ENCODE assay signal across 15 cellular contexts in the genomic region with DNA sequence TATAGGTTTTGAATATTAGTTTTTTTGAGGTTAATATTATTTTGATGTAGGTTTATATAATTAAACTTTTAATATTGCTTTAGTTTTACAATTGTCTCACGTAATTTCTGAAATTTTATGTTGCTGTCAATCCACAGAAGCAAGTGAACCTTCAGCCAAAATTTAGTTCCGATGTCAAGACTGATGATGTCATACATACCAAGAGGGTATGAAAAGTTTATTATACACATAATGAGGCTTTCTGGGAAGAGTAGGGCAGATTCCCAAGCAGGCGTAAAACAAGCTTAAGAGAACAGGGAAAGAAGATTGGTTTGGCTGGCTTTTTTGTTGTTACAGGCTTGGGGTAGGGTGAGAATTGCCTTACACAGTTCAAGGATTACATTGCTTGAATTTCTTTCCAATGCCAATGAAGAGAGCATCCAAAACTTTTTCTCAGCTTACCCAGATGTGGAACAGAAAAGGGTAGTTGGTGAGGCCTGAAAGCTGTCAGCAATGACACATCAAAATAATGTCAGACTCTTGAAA.
A peak's percentile ranks its signal among the peaks of the same experiment; 100 is the strongest.
DNase-seq lines count a peak whose midpoint lies in the region; ATAC-seq, FAIRE-seq and TF ChIP-seq lines count a peak whose summit lies in the region.
"Had no signal": no experiment of that assay in that cellular context is flagged by ENCODE, and none has a peak within 500 bp of the region (broad histone marks: within the 10 kb centered on the region; RNA-seq: fewer than 3 reads in every experiment).

No MANE protein-coding gene starts in this region.

- H3K36me3 Mint-ChIP-seq in neural progenitor cell = no peaks in the 10 kb centered on the region
- H3K36me3 Mint-ChIP-seq: CD8-positive, alpha-beta memory T cell had no signal

- no peaks in the 10 kb centered on the region for H3F3A ChIP-seq in neural progenitor cell (ENCODE audit: low read depth)

- no TSS peak for BruUV-seq in HepG2 (replicated peaks; lab: Mats Ljungman, UMichigan)

- H3K4me3 Mint-ChIP-seq in neural progenitor cell = no peak overlapping the region
- H3K4me3 Mint-ChIP-seq: CD8-positive, alpha-beta memory T cell had no signal

- H3K4me1 ChIP-seq in HepG2 (ENCODE audit: insufficient read depth, low read length) = no peaks in the 10 kb centered on the region
- no peaks in the 10 kb centered on the region for H3K4me1 ChIP-seq in right lobe of liver
- H3K4me1 ChIP-seq in neural progenitor cell = peaks cover 9% of the 10 kb centered on the region
- no peaks in the 10 kb centered on the region for H3K4me1 ChIP-seq in left lung
- H3K4me1 ChIP-seq: BLaER1, Caco-2 had no signal

- H3K9ac ChIP-seq in HepG2 (ENCODE audit: insufficient read depth, low read depth, low read length) (no peak overlapping the region), neural progenitor cell (no peak overlapping the region)
- H3K9ac ChIP-seq: BLaER1 had no signal

- TF ChIP-seq POLR2A in HepG2 (IDR thresholded peaks at IDR 0.05; ENCODE audit: insufficient read depth in 1 of 2, low read depth in 2 of 2, low read length in 2 of 2) (no peak), right lobe of liver (IDR thresholded peaks at IDR 0.05) (no peak)

- no peak for FAIRE-seq in HepG2 (lab: Jason Lieb, UNC)
- FAIRE-seq: H54 had no signal

- POLR2A ChIA-PET in HepG2 (lab: Yijun Ruan, JAX) = no interaction called here
- POLR2A ChIA-PET in HEK293T (lab: Yijun Ruan, JAX) = no interaction called here

- TF ChIP-seq EP300 in HepG2 (IDR thresholded peaks at IDR 0.05; ENCODE audit: low read depth in 2 of 2, low read length in 2 of 2) (no peak), HepG2 (CRISPR knock-in tag; IDR thresholded peaks at IDR 0.05; ENCODE audit: borderline replicate concordance) (no peak)

- intact Hi-C loops in HepG2 (cut with micrococcal nuclease; ENCODE audit: unreplicated experiment) = no loop called here
- intact Hi-C loops in right lobe of liver (cut with DNase I) = no loop called here
- intact Hi-C loops in left lung (cut with DNase I) = no loop called here

- no peak for TF ChIP-seq CTCF in HepG2 (CRISPR knock-in tag; IDR thresholded peaks at IDR 0.05)
- no peak for TF ChIP-seq CTCF in right lobe of liver (IDR thresholded peaks at IDR 0.05)
- TF ChIP-seq CTCF in neural progenitor cell (IDR thresholded peaks at IDR 0.05) = no peak
- no peak for TF ChIP-seq CTCF in left lung (IDR thresholded peaks at IDR 0.05)

- in situ Hi-C loops in HepG2 (cut with HindIII; ENCODE audit: extremely low pct_ligation_motif_present, low pct_unique_long_range_greater_than_20kb) = no loop called here

- H3K9me3 ChIP-seq in HepG2 (ENCODE audit: low read length) (no peaks in the 10 kb centered on the region), right lobe of liver (no peaks in the 10 kb centered on the region), neural progenitor cell (ENCODE audit: low read depth) (no peaks in the 10 kb centered on the region), left lung (no peaks in the 10 kb centered on the region)
- H3K9me3 ChIP-seq: BLaER1, Caco-2 had no signal

- H3K4me3 ChIP-seq in HepG2 (replicated peaks in 1 of 3; ENCODE audit: insufficient read depth in 1 of 3, low read depth in 2 of 3, low read length in 3 of 3) (no peak overlapping the region), right lobe of liver (no peak overlapping the region), neural progenitor cell (no peak overlapping the region), left lung (no peak overlapping the region)
- H3K4me3 ChIP-seq: BLaER1 had no signal

- CTCF ChIA-PET in HepG2 (lab: Yijun Ruan, JAX; ENCODE audit: low intra/inter-chr PET ratio, low total read pairs) = no interaction called here
- CTCF ChIA-PET in HEK293T (lab: Yijun Ruan, JAX) = no interaction called here

- H3K27ac Mint-ChIP-seq in neural progenitor cell = no peak overlapping the region
- H3K27ac Mint-ChIP-seq: CD8-positive, alpha-beta memory T cell had no signal

- H3K9me3 Mint-ChIP-seq in neural progenitor cell = no peaks in the 10 kb centered on the region

- ATAC-seq in HepG2 (no peak), right lobe of liver (no peak), left lung (no peak)
- ATAC-seq: HCT116 had no signal

- peaks cover 7% of the 10 kb centered on the region for H3K4me1 Mint-ChIP-seq in neural progenitor cell
- H3K4me1 Mint-ChIP-seq: CD8-positive, alpha-beta memory T cell had no signal

- no peak for TF ChIP-seq RAD21 in HepG2 (CRISPR knock-in tag; IDR thresholded peaks at IDR 0.05)

- H3K36me3 ChIP-seq in HepG2 (replicated peaks in 1 of 2; ENCODE audit: control insufficient read depth in 1 of 2, insufficient read depth in 2 of 2, low read length in 2 of 2) (no peaks in the 10 kb centered on the region), right lobe of liver (no peaks in the 10 kb centered on the region), neural progenitor cell (no peaks in the 10 kb centered on the region), left lung (no peaks in the 10 kb centered on the region)
- H3K36me3 ChIP-seq: BLaER1 had no signal

- DNase-seq in HepG2 (ENCODE audit: low spot score) (no peak), right lobe of liver (no peak), astrocyte of the hippocampus (ENCODE audit: low read depth, low spot score) (peak; percentile 12), neural progenitor cell (ENCODE audit: low spot score) (peak; percentile 56), left lung (no peak), HEK293T (ENCODE audit: extremely low spot score) (no peak)
- DNase-seq in activated effector memory CD4-positive, alpha-beta T cell treated with anti-CD3 and anti-CD28 coated beads, Interleukin-2, amount 50 U/mL, for 16 hours = no peak
- DNase-seq: AML-193; Caco-2; CD8-positive, alpha-beta memory T cell; DMS53 had no signal

- no peaks in the 10 kb centered on the region for H4K20me1 ChIP-seq in HepG2 (ENCODE audit: insufficient read depth, low read length)
- no peaks in the 10 kb centered on the region for H4K20me1 ChIP-seq in neural progenitor cell (ENCODE audit: low read depth)
- H4K20me1 ChIP-seq: BLaER1 had no signal

- H3K27me3 Mint-ChIP-seq in neural progenitor cell (ENCODE audit: insufficient read depth, low read depth) = peaks cover 4% of the 10 kb centered on the region
- H3K27me3 Mint-ChIP-seq: CD8-positive, alpha-beta memory T cell had no signal

- no peak overlapping the region for H3K27ac ChIP-seq in HepG2 (ENCODE audit: extremely low read length, insufficient read depth, low read length)
- no peak overlapping the region for H3K27ac ChIP-seq in right lobe of liver
- peak overlapping the region; percentile 32 for H3K27ac ChIP-seq in neural progenitor cell
- H3K27ac ChIP-seq in left lung = no peak overlapping the region
- H3K27ac ChIP-seq: 22Rv1, BLaER1 had no signal

- H3K79me2 ChIP-seq in HepG2 (ENCODE audit: insufficient read depth, low read length) (no peaks in the 10 kb centered on the region), neural progenitor cell (ENCODE audit: low read depth) (no peaks in the 10 kb centered on the region)

- no peak overlapping the region for H3K4me2 ChIP-seq in HepG2 (ENCODE audit: low read depth, low read length)
- peak overlapping the region; percentile 10 for H3K4me2 ChIP-seq in neural progenitor cell
- H3K4me2 ChIP-seq: BLaER1 had no signal

- WGBS in HepG2 (ENCODE audit: low lambda C conversion rate) = 2% methylated on average over 3 of the region's 3 CpGs
- WGBS in right lobe of liver (ENCODE audit: insufficient coverage, low coverage, low lambda C conversion rate, missing lambda C conversion rate) = 37% methylated on average over 3 of the region's 3 CpGs

- no peak overlapping the region for H2AFZ ChIP-seq in HepG2 (ENCODE audit: low read length)
- no peak overlapping the region for H2AFZ ChIP-seq in neural progenitor cell (replicated peaks)

- H3K27me3 ChIP-seq in HepG2 (ENCODE audit: control insufficient read depth in 1 of 2, insufficient read depth in 2 of 2, low read length in 2 of 2) (no peaks in the 10 kb centered on the region; a peak in 1 of 5 replicates), right lobe of liver (no peaks in the 10 kb centered on the region), neural progenitor cell (no peaks in the 10 kb centered on the region), left lung (no peaks in the 10 kb centered on the region)
- H3K27me3 ChIP-seq: BLaER1 had no signal

TF ChIP-seq in HepG2, 621 proteins besides CTCF, POLR2A, EP300 and RAD21:
- TF ChIP-seq ATF7 (IDR thresholded peaks at IDR 0.05) (peak; percentile 88), ATF7 (CRISPR knock-in tag; IDR thresholded peaks at IDR 0.05) (no peak), SMC3 (IDR thresholded peaks at IDR 0.05; ENCODE audit: low read length) (no peak)

TF ChIP-seq in HEK293T, 16 proteins besides CTCF, POLR2A, EP300 and RAD21:
- TF ChIP-seq NFRKB (IDR thresholded peaks at IDR 0.05) (no peak), TARDBP (IDR thresholded peaks at IDR 0.05) (no peak), L3MBTL2 (conservative IDR thresholded peaks at IDR 0.05) (no peak), FOXM1 (IDR thresholded peaks at IDR 0.05; ENCODE audit: borderline replicate concordance) (no peak), LEF1 (IDR thresholded peaks at IDR 0.05; ENCODE audit: borderline replicate concordance) (no peak), BHLHE40 (IDR thresholded peaks at IDR 0.05; ENCODE audit: borderline replicate concordance) (no peak)
- TF ChIP-seq, protein P1, sequence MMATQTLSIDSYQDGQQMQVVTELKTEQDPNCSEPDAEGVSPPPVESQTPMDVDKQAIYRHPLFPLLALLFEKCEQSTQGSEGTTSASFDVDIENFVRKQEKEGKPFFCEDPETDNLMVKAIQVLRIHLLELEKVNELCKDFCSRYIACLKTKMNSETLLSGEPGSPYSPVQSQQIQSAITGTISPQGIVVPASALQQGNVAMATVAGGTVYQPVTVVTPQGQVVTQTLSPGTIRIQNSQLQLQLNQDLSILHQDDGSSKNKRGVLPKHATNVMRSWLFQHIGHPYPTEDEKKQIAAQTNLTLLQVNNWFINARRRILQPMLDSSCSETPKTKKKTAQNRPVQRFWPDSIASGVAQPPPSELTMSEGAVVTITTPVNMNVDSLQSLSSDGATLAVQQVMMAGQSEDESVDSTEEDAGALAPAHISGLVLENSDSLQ (IDR thresholded peaks at IDR 0.05) = no peak

Comparison
In these comparisons a context has a peak if more than half of its experiments do, and no peak if none do; other contexts are left out.
1. DNase-seq: peak in astrocyte of the hippocampus (single experiment) and neural progenitor cell (single experiment); none in HepG2 (single experiment), right lobe of liver (0 of 3), left lung (0 of 2), HEK293T (single experiment) and activated effector memory CD4-positive, alpha-beta T cell treated with anti-CD3 and anti-CD28 coated beads, Interleukin-2, amount 50 U/mL, for 16 hours (single experiment).